10 cellular contexts compared by ENCODE assay signal in the genomic region with DNA sequence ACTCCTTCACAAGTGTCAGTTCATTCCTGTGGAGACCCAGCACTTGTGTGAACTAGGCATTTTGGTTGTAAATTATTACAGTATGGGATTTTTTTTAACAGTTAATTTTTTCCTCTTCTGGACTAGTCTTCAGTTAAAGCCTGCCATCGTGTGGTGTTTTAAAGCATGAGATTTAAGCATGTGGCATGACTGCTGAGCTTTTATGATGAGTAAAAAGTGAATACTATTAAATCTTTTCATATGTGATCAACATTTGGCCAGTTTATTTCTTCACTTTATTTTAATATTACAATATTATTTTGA. TPM values are rescaled to one million over a fixed set of nuclear protein-coding genes. Genes with fewer than 3 reads are reported as not detected.
DNase-seq lines count a peak whose midpoint lies in the region; ATAC-seq, FAIRE-seq and TF ChIP-seq lines count a peak whose summit lies in the region.
"Had no signal": no experiment of that assay in that cellular context is flagged by ENCODE, and none has a peak within 500 bp of the region (broad histone marks: within the 10 kb centered on the region; RNA-seq: fewer than 3 reads in every experiment).

No MANE protein-coding gene starts in this region.

- no peak overlapping the region for H3K4me3 ChIP-seq in esophagus squamous epithelium

- no peak overlapping the region for H3K4me3 Mint-ChIP-seq in CD14-positive monocyte

- H3K36me3 Mint-ChIP-seq in CD14-positive monocyte, result peaks cover 21 to 35% of the 10 kb centered on the region in 2 donors

- 17 to 31% methylated on average over 1 of the region's 1 CpG for WGBS in esophagus squamous epithelium, 2 donors

- H3K36me3 ChIP-seq in esophagus squamous epithelium, result peaks cover 0 to 13% (median 0%) of the 10 kb centered on the region in 3 donors

- DNase-seq in CD14-positive monocyte (ENCODE audit: low spot score) (no peak), RCC 7860 (ENCODE audit: low spot score) (no peak), foreskin melanocyte (peak; percentile 37), esophagus squamous epithelium (lab: John Stamatoyannopoulos, UW) (no peak)

- peaks cover 0 to 5% (median 0%) of the 10 kb centered on the region in 7 donors for H3K9me3 Mint-ChIP-seq in CD14-positive monocyte

- ATAC-seq in GM19438 (IDR thresholded peaks at IDR 0.05; ENCODE audit: low read depth, unreplicated experiment), result peak; percentile 57
- no peak for ATAC-seq in GM21526 (IDR thresholded peaks at IDR 0.05; ENCODE audit: low FRiP score, unreplicated experiment)
- ATAC-seq in HG03135 (IDR thresholded peaks at IDR 0.05; ENCODE audit: unreplicated experiment), result no peak
- no peak for ATAC-seq in HG03280 (IDR thresholded peaks at IDR 0.05; ENCODE audit: unreplicated experiment)

- intact Hi-C loops in CD14-positive monocyte (cut with micrococcal nuclease) (no loop called here), esophagus squamous epithelium (cut with DNase I) (loop anchor here (10.0 kb wide), 1 partner anchor 147 kb away; no protein-coding TSS in a partner anchor)

- H3K27ac Mint-ChIP-seq in CD14-positive monocyte, result peak overlapping the region in 5 of 7 donors; percentile 69 to 85 (median 81)

- TF ChIP-seq POLR2A in esophagus squamous epithelium (IDR thresholded peaks at IDR 0.05), result no peak

- peaks cover 0 to 5% (median 0%) of the 10 kb centered on the region in 3 donors for H3K4me1 ChIP-seq in esophagus squamous epithelium

- peaks cover 54% of the 10 kb centered on the region for H3K4me1 Mint-ChIP-seq in CD14-positive monocyte

- H3K27me3 Mint-ChIP-seq in CD14-positive monocyte (ENCODE audit: low read depth in 3 of 3), result peaks cover 0 to 2% (median 0%) of the 10 kb centered on the region in 3 donors

- no peak overlapping the region for H3K27ac ChIP-seq in esophagus squamous epithelium
- H3K27ac ChIP-seq: KMS-11 had no signal

- no peaks in the 10 kb centered on the region for H3K9me3 ChIP-seq in esophagus squamous epithelium

- FAIRE-seq in RCC 7860 (lab: Jason Lieb, UNC), result peak; percentile 63
- FAIRE-seq: keratinocyte had no signal

- no peaks in the 10 kb centered on the region for H3K27me3 ChIP-seq in esophagus squamous epithelium

- TF ChIP-seq CTCF in CD14-positive monocyte (IDR thresholded peaks at IDR 0.05) (peak; percentile 65), esophagus squamous epithelium (IDR thresholded peaks at IDR 0.05) (peak in 3 of 6 experiments; percentile 24 to 35 (median 31))

RNA-seq across cellular contexts. Expression of a gene that starts 25.0 kb away (rescaled TPM):
- 10 to 100 TPM; 18.0 to 33.0 TPM for polyA plus RNA-seq in CD14-positive monocyte
- total RNA-seq in esophagus squamous epithelium, result 10 to 100 TPM; 13.7 to 61.5 (median 39.2) TPM
